10 cellular contexts compared by ENCODE assay signal in genomic region chr1:12511128-12511484, GRCh38.
DNase-seq lines count a peak whose midpoint lies in the region; ATAC-seq and TF ChIP-seq lines count a peak whose summit lies in the region.
"Had no signal": no experiment of that assay in that cellular context is flagged by ENCODE, and none has a peak within 500 bp of the region (broad histone marks: within the 10 kb centered on the region; RNA-seq: fewer than 3 reads in every experiment).

No MANE protein-coding gene starts in this region.

- DNase-seq in heart right ventricle (no peak), left ventricle myocardium superior (no peak), natural killer cell (no peak), vagina (ENCODE audit: extremely low spot score in 2 of 2) (no peak), putamen (ENCODE audit: low spot score) (no peak)
- DNase-seq in stimulated activated CD4-positive, alpha-beta T cell treated with anti-CD3 and anti-CD28 coated beads, Interleukin-15, amount 100 ng/mL, for 24 hours = no peak

- no peak for TF ChIP-seq POLR2A in vagina (IDR thresholded peaks at IDR 0.05)

- peak overlapping the region; percentile 90 to 95 for H3K27ac Mint-ChIP-seq in natural killer cell

- H3K4me3 Mint-ChIP-seq in natural killer cell = peak overlapping the region; percentile 70
- H3K4me3 Mint-ChIP-seq: neural crest cell had no signal

- H3K9me3 ChIP-seq in heart right ventricle = no peaks in the 10 kb centered on the region
- H3K9me3 ChIP-seq in ectodermal cell (ENCODE audit: control insufficient read depth, low read length) = no peaks in the 10 kb centered on the region
- H3K9me3 ChIP-seq in vagina = no peaks in the 10 kb centered on the region

- TF ChIP-seq CTCF in heart right ventricle (IDR thresholded peaks at IDR 0.05) = no peak
- TF ChIP-seq CTCF in natural killer cell (IDR thresholded peaks at IDR 0.05) = no peak
- no peak for TF ChIP-seq CTCF in vagina (IDR thresholded peaks at IDR 0.05)

- intact Hi-C loops in heart right ventricle (cut with DNase I) = no loop called here
- intact Hi-C loops in left ventricle myocardium superior (cut with micrococcal nuclease) = no loop called here
- intact Hi-C loops in natural killer cell (cut with micrococcal nuclease) = no loop called here
- intact Hi-C loops in vagina (cut with DNase I) = no loop called here

- H3K27me3 ChIP-seq in heart right ventricle (no peaks in the 10 kb centered on the region), ectodermal cell (ENCODE audit: control insufficient read depth, insufficient read depth, low read length, poor library complexity, severe bottlenecking) (no peaks in the 10 kb centered on the region), vagina (no peaks in the 10 kb centered on the region)

- no peak for ATAC-seq in heart right ventricle
- no peak for ATAC-seq in left ventricle myocardium superior
- ATAC-seq in natural killer cell = no peak
- no peak for ATAC-seq in GM19035 (IDR thresholded peaks at IDR 0.05; ENCODE audit: unreplicated experiment)

- H3K4me3 ChIP-seq in heart right ventricle (peak overlapping the region in 3 of 10 donors; percentile 12 to 36 (median 13)), ectodermal cell (ENCODE audit: insufficient read depth, low read depth, low read length) (no peak overlapping the region), vagina (no peak overlapping the region)

- H3K36me3 ChIP-seq in heart right ventricle (peaks cover 0 to 63% (median 17%) of the 10 kb centered on the region in 9 donors), ectodermal cell (ENCODE audit: control insufficient read depth, insufficient read depth, low read length) (peaks cover 5% of the 10 kb centered on the region), vagina (peaks cover 0 to 24% of the 10 kb centered on the region in 2 donors)

- 57 to 72% methylated on average over 3 of the region's 3 CpGs for WGBS in heart right ventricle, 2 donors
- WGBS in ectodermal cell, 2 experiments = 57 to 65% methylated on average over 3 of the region's 3 CpGs

- H3K36me3 Mint-ChIP-seq in natural killer cell = no peaks in the 10 kb centered on the region

- H3K9me3 Mint-ChIP-seq in natural killer cell = no peaks in the 10 kb centered on the region
- H3K9me3 Mint-ChIP-seq: neural crest cell had no signal

- peaks cover 30 to 32% of the 10 kb centered on the region in 2 donors for H3K4me1 Mint-ChIP-seq in natural killer cell

- no peaks in the 10 kb centered on the region for H3K27me3 Mint-ChIP-seq in natural killer cell (ENCODE audit: low read depth in 2 of 2)

- H3K27ac ChIP-seq in heart right ventricle (peak overlapping the region in 7 of 10 donors; percentile 16 to 82 (median 59)), ectodermal cell (ENCODE audit: insufficient read depth, low read depth, low read length, poor library complexity, severe bottlenecking) (peak overlapping the region; percentile 67), vagina (peak overlapping the region; percentile 65)
- H3K27ac ChIP-seq: C4-2B had no signal

- H3K4me1 ChIP-seq in heart right ventricle (peaks cover 11 to 48% (median 30%) of the 10 kb centered on the region in 9 donors), ectodermal cell (ENCODE audit: control insufficient read depth, insufficient read depth, low read length) (peaks cover 32% of the 10 kb centered on the region), vagina (peaks cover 20% of the 10 kb centered on the region)
